In the genomic region with DNA sequence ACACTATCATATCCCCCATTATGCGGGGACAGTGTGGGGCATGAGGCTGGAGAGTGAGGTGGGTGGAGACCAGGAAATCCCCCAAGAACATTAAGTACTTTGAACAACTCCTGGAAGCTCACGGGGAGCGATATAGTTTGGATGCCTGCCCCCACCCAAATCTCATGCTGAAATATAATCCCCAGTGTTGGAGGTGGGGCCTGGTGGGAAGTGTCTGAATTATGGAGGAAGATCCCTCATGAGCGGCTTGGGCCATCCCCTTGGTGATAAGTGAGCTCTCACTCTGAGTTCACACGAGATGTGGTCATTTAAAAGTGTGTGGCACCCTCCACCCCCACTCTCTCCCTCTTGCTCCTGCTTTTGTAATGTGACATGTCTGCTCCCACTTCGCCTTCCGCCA, we compare ENCODE assay signal across 30 cellular contexts.
"Had no signal": no experiment of that assay in that cellular context is flagged by ENCODE, and none has a peak within 500 bp of the region (broad histone marks: within the 10 kb centered on the region; RNA-seq: fewer than 3 reads in every experiment).

No MANE protein-coding gene starts in this region.

- DNase-seq: naive thymus-derived CD8-positive, alpha-beta T cell; nephron progenitor cell; nucleus accumbens; ovary; posterior cingulate gyrus; psoas muscle; right cardiac atrium; right lobe of liver; sigmoid colon; small intestine; stimulated activated CD4-positive, alpha-beta T cell treated with anti-CD3 and anti-CD28 coated beads, Interleukin-15, amount 100 ng/mL, for 24 hours; stimulated activated CD4-positive, alpha-beta T cell treated with anti-CD3 and anti-CD28 coated beads, Interleukin-2, amount 100 ng/mL, for 24 hours; stimulated activated CD4-positive, alpha-beta T cell treated with anti-CD3 and anti-CD28 coated beads, Interleukin-2, amount 100 ng/mL, for 48 hours; stimulated activated CD4-positive, alpha-beta T cell treated with anti-CD3 and anti-CD28 coated beads, Interleukin-4, amount 100 ng/mL, for 24 hours; stimulated activated naive B cell treated with anti-CD40 and anti-IgM and Interleukin-4, amounts not matched to agents 10 μg/mL and 1 μg/mL and 100 μg/mL, for 72 hours; stimulated activated naive CD4-positive, alpha-beta T cell treated with Interleukin-2 at 50 U/mL for 16 hours; stomach; thyroid gland; trophoblast cell; upper lobe of right lung had no signal

- H3K4me1 ChIP-seq: parathyroid adenoma, psoas muscle, right lobe of liver, sigmoid colon, stomach, thyroid gland, tibial nerve, upper lobe of right lung, vagina had no signal

- H3K4me3 ChIP-seq: ovary, psoas muscle, right lobe of liver, sigmoid colon, stomach, thoracic aorta, thyroid gland, tibial nerve, upper lobe of right lung, vagina had no signal

- H2AFZ ChIP-seq: parathyroid adenoma had no signal

- H3K27ac Mint-ChIP-seq: naive thymus-derived CD8-positive, alpha-beta T cell; natural killer cell treated with Interleukin-12 subunit alpha and Interleukin-12 subunit beta and Interleukin-15 and Interleukin-18, amount 100 ng/mL, for 72 hours; nephron progenitor cell; progenitor cell of endocrine pancreas; stimulated activated effector memory CD8-positive, alpha-beta T cell treated with anti-CD3 and anti-CD28 coated beads, Interleukin-12 subunit alpha, Interleukin-12 subunit beta, amount 100 ng/mL, for 72 hours; stimulated activated naive B cell treated with anti-CD40 and anti-IgM and Interleukin-4, amounts not matched to agents 10 μg/mL and 1 μg/mL and 100 μg/mL, for 72 hours; stimulated activated naive CD8-positive, alpha-beta T cell treated with anti-CD3 and anti-CD28 coated beads, Interleukin-15, Interleukin-2, amounts not matched to agents 100 ng/mL and 50 ng/mL, for 24 hours had no signal

- FAIRE-seq: small intestine had no signal

- ATAC-seq: naive thymus-derived CD8-positive, alpha-beta T cell; natural killer cell treated with Interleukin-12 subunit alpha and Interleukin-12 subunit beta and Interleukin-15 and Interleukin-18, amount 100 ng/mL, for 72 hours; psoas muscle; right cardiac atrium; stimulated activated naive B cell treated with anti-CD40 and anti-IgM and Interleukin-4, amounts not matched to agents 10 μg/mL and 1 μg/mL and 100 μg/mL, for 72 hours; upper lobe of right lung had no signal

- H3K27ac ChIP-seq: neutrophil, ovary, parathyroid adenoma, psoas muscle, right lobe of liver, sigmoid colon, stomach, thoracic aorta, thyroid gland, tibial nerve, upper lobe of right lung, vagina had no signal

- H3K27me3 Mint-ChIP-seq: naive thymus-derived CD8-positive, alpha-beta T cell; natural killer cell treated with Interleukin-12 subunit alpha and Interleukin-12 subunit beta and Interleukin-15 and Interleukin-18, amount 100 ng/mL, for 72 hours; progenitor cell of endocrine pancreas; stimulated activated naive B cell treated with anti-CD40 and anti-IgM and Interleukin-4, amounts not matched to agents 10 μg/mL and 1 μg/mL and 100 μg/mL, for 72 hours; stimulated activated naive CD8-positive, alpha-beta T cell treated with anti-CD3 and anti-CD28 coated beads, Interleukin-15, Interleukin-2, amounts not matched to agents 100 ng/mL and 50 ng/mL, for 24 hours had no signal

- H3K9me3 Mint-ChIP-seq: naive thymus-derived CD8-positive, alpha-beta T cell; natural killer cell treated with Interleukin-12 subunit alpha and Interleukin-12 subunit beta and Interleukin-15 and Interleukin-18, amount 100 ng/mL, for 72 hours had no signal

- H3K9ac ChIP-seq: parathyroid adenoma had no signal

- H3K9me3 ChIP-seq: neutrophil, ovary, psoas muscle, right lobe of liver, sigmoid colon, stomach, thoracic aorta, thyroid gland, tibial nerve, upper lobe of right lung, vagina had no signal

- H3K4me3 Mint-ChIP-seq: naive thymus-derived CD8-positive, alpha-beta T cell; natural killer cell treated with Interleukin-12 subunit alpha and Interleukin-12 subunit beta and Interleukin-15 and Interleukin-18, amount 100 ng/mL, for 72 hours; nephron progenitor cell; neural crest cell; stimulated activated effector memory CD8-positive, alpha-beta T cell treated with anti-CD3 and anti-CD28 coated beads, Interleukin-12 subunit alpha, Interleukin-12 subunit beta, amount 100 ng/mL, for 72 hours; stimulated activated naive B cell treated with anti-CD40 and anti-IgM and Interleukin-4, amounts not matched to agents 10 μg/mL and 1 μg/mL and 100 μg/mL, for 72 hours; stimulated activated naive CD8-positive, alpha-beta T cell treated with anti-CD3 and anti-CD28 coated beads, Interleukin-15, Interleukin-2, amounts not matched to agents 100 ng/mL and 50 ng/mL, for 24 hours had no signal

- H3K36me3 Mint-ChIP-seq: naive thymus-derived CD8-positive, alpha-beta T cell; stimulated activated effector memory CD8-positive, alpha-beta T cell treated with anti-CD3 and anti-CD28 coated beads, Interleukin-12 subunit alpha, Interleukin-12 subunit beta, amount 100 ng/mL, for 72 hours had no signal

- H3K27me3 ChIP-seq: neutrophil, ovary, right lobe of liver, sigmoid colon, stomach, thyroid gland, tibial nerve, upper lobe of right lung, vagina had no signal

- H3K4me1 Mint-ChIP-seq: naive thymus-derived CD8-positive, alpha-beta T cell; stimulated activated effector memory CD8-positive, alpha-beta T cell treated with anti-CD3 and anti-CD28 coated beads, Interleukin-12 subunit alpha, Interleukin-12 subunit beta, amount 100 ng/mL, for 72 hours had no signal

- H3K36me3 ChIP-seq: neutrophil, ovary, right lobe of liver, sigmoid colon, stomach, thoracic aorta, thyroid gland, tibial nerve, upper lobe of right lung, vagina had no signal

- H3K79me2 ChIP-seq: parathyroid adenoma had no signal
